ENCODE assay signal across 15 cellular contexts in the genomic region with DNA sequence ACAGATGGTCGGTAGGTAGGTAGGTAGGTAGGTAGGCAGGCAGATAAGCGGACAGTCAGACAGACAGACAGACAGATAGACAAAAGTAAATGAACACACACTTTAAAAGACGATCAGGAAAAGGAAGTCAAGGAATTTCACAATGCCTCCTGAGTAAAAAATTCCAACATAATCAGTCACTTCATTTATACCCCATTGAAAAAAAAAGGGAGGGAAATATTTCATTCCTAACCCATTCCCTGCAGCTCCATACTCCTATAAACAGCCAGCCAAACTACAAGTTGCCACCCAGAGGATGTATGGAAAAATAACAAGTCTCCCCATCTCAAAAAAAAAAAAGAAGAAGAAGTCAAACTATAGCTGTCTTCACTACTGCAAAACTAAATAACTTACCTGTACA. TPM values are rescaled to one million over a fixed set of nuclear protein-coding genes. Genes with fewer than 3 reads are reported as not detected.
DNase-seq lines count a peak whose midpoint lies in the region; ATAC-seq and TF ChIP-seq lines count a peak whose summit lies in the region.
"Had no signal": no experiment of that assay in that cellular context is flagged by ENCODE, and none has a peak within 500 bp of the region (broad histone marks: within the 10 kb centered on the region; RNA-seq: fewer than 3 reads in every experiment).

No MANE protein-coding gene starts in this region.

- no peak overlapping the region for H3K4me3 Mint-ChIP-seq in activated naive CD4-positive, alpha-beta T cell treated with anti-CD3 and anti-CD28 coated beads, Interleukin-2, amount 50 U/mL, for 24 hours
- no peak overlapping the region for H3K4me3 Mint-ChIP-seq in activated naive CD4-positive, alpha-beta T cell treated with anti-CD3 and anti-CD28 coated beads, Interleukin-2, amount 10 ng/mL, durations not matched to agents 7 days and 5 days
- no peak overlapping the region for H3K4me3 Mint-ChIP-seq in stimulated activated naive CD8-positive, alpha-beta T cell treated with anti-CD3 and anti-CD28 coated beads, Interleukin-15, amount 100 ng/mL, for 72 hours
- H3K4me3 Mint-ChIP-seq: endodermal cell had no signal

- peak overlapping the region; percentile 30 for H3K27ac Mint-ChIP-seq in activated naive CD4-positive, alpha-beta T cell treated with anti-CD3 and anti-CD28 coated beads, Interleukin-2, amount 50 U/mL, for 24 hours
- no peak overlapping the region for H3K27ac Mint-ChIP-seq in activated naive CD4-positive, alpha-beta T cell treated with anti-CD3 and anti-CD28 coated beads, Interleukin-2, amount 10 ng/mL, durations not matched to agents 7 days and 5 days
- no peak overlapping the region for H3K27ac Mint-ChIP-seq in stimulated activated naive CD8-positive, alpha-beta T cell treated with anti-CD3 and anti-CD28 coated beads, Interleukin-15, amount 100 ng/mL, for 72 hours
- H3K27ac Mint-ChIP-seq: endodermal cell, progenitor cell of endocrine pancreas had no signal

- H3K4me1 Mint-ChIP-seq in activated naive CD4-positive, alpha-beta T cell treated with anti-CD3 and anti-CD28 coated beads, Interleukin-2, amount 50 U/mL, for 24 hours, result peaks cover 29% of the 10 kb centered on the region
- no peaks in the 10 kb centered on the region for H3K4me1 Mint-ChIP-seq in activated naive CD4-positive, alpha-beta T cell treated with anti-CD3 and anti-CD28 coated beads, Interleukin-2, amount 10 ng/mL, durations not matched to agents 7 days and 5 days
- H3K4me1 Mint-ChIP-seq in stimulated activated naive CD8-positive, alpha-beta T cell treated with anti-CD3 and anti-CD28 coated beads, Interleukin-15, amount 100 ng/mL, for 72 hours, result peaks cover 13% of the 10 kb centered on the region
- H3K4me1 Mint-ChIP-seq: endodermal cell had no signal

- no peak for ATAC-seq in stimulated activated naive CD8-positive, alpha-beta T cell treated with anti-CD3 and anti-CD28 coated beads, Interleukin-15, amount 100 ng/mL, for 72 hours
- no peak for ATAC-seq in HG03159 (IDR thresholded peaks at IDR 0.05; ENCODE audit: unreplicated experiment)
- ATAC-seq: K562 had no signal

- H3K27me3 Mint-ChIP-seq in activated naive CD4-positive, alpha-beta T cell treated with anti-CD3 and anti-CD28 coated beads, Interleukin-2, amount 50 U/mL, for 24 hours, result no peaks in the 10 kb centered on the region
- H3K27me3 Mint-ChIP-seq in activated naive CD4-positive, alpha-beta T cell treated with anti-CD3 and anti-CD28 coated beads, Interleukin-2, amount 10 ng/mL, durations not matched to agents 7 days and 5 days, result no peaks in the 10 kb centered on the region
- no peaks in the 10 kb centered on the region for H3K27me3 Mint-ChIP-seq in stimulated activated naive CD8-positive, alpha-beta T cell treated with anti-CD3 and anti-CD28 coated beads, Interleukin-15, amount 100 ng/mL, for 72 hours
- H3K27me3 Mint-ChIP-seq: progenitor cell of endocrine pancreas had no signal

- no peak for DNase-seq in activated naive CD4-positive, alpha-beta T cell treated with anti-CD3 and anti-CD28 coated beads, Interleukin-2, amount 10 ng/mL, durations not matched to agents 7 days and 5 days
- DNase-seq in SK-MEL-5 (ENCODE audit: low read depth, low spot score) (peak; percentile 42), fibroblast of pulmonary artery (ENCODE audit: low read depth) (peak; percentile 63), stromal cell of bone marrow (ENCODE audit: low read depth) (peak; percentile 3), GOT3 (lab: John Stamatoyannopoulos, UW) (no peak)
- DNase-seq in stimulated activated naive CD8-positive, alpha-beta T cell treated with anti-CD3 and anti-CD28 coated beads, Interleukin-15, amount 100 ng/mL, for 72 hours, result no peak
- DNase-seq: anterior cingulate cortex; endodermal cell; NCI-H1436; NCI-H526; stimulated activated CD4-positive, alpha-beta T cell treated with anti-CD3 and anti-CD28 coated beads, Interleukin-2, amount 100 ng/mL, for 24 hours had no signal

- H3K36me3 Mint-ChIP-seq in activated naive CD4-positive, alpha-beta T cell treated with anti-CD3 and anti-CD28 coated beads, Interleukin-2, amount 50 U/mL, for 24 hours, result peaks cover 16% of the 10 kb centered on the region
- H3K36me3 Mint-ChIP-seq in activated naive CD4-positive, alpha-beta T cell treated with anti-CD3 and anti-CD28 coated beads, Interleukin-2, amount 10 ng/mL, durations not matched to agents 7 days and 5 days, result peaks cover 27% of the 10 kb centered on the region

- H3K9me3 Mint-ChIP-seq in activated naive CD4-positive, alpha-beta T cell treated with anti-CD3 and anti-CD28 coated beads, Interleukin-2, amount 50 U/mL, for 24 hours, result no peaks in the 10 kb centered on the region
- H3K9me3 Mint-ChIP-seq in activated naive CD4-positive, alpha-beta T cell treated with anti-CD3 and anti-CD28 coated beads, Interleukin-2, amount 10 ng/mL, durations not matched to agents 7 days and 5 days, result no peaks in the 10 kb centered on the region
- H3K9me3 Mint-ChIP-seq in stimulated activated naive CD8-positive, alpha-beta T cell treated with anti-CD3 and anti-CD28 coated beads, Interleukin-15, amount 100 ng/mL, for 72 hours, result no peaks in the 10 kb centered on the region
- H3K9me3 Mint-ChIP-seq: endodermal cell had no signal

- no peak overlapping the region for H3K4me3 ChIP-seq in fibroblast of pulmonary artery (replicated peaks; ENCODE audit: low read depth, low read length)
- H3K4me3 ChIP-seq: K562 had no signal

- TF ChIP-seq CTCF in fibroblast of pulmonary artery (IDR thresholded peaks at IDR 0.05; ENCODE audit: low read length, missing control alignments), result no peak

- CTCF ChIA-PET in activated naive CD4-positive, alpha-beta T cell treated with anti-CD3 and anti-CD28 coated beads, Interleukin-2, amount 10 ng/mL, durations not matched to agents 7 days and 5 days (lab: Charles Lee), result interaction anchor here (0.6 to 0.7 kb wide), 2 partner anchors 19 to 1384 kb away, joined by 3 to 4 read pairs; no protein-coding TSS in a partner anchor

- in situ Hi-C loops in SK-MEL-5 (cut with HindIII; ENCODE audit: low pct_unique_long_range_greater_than_20kb, low sequenced_read_pairs), result no loop called here

RNA-seq across cellular contexts. Expression of gene ZZZ3, which starts 43.4 kb away (rescaled TPM):
- total RNA-seq in SK-MEL-5 (2014; rRNA removed; shearing (Covaris generic)), result 100 and 105 TPM in 2 replicates
- 25.5 and 42.2 TPM in 2 replicates for polyA plus RNA-seq in SK-MEL-5 (2015; cell fraction: cytosol; rRNA removed)
- polyA plus RNA-seq in SK-MEL-5 (2015; cell fraction: nucleus; rRNA removed), result 58.1 and 61.3 TPM in 2 replicates

Comparison
In these comparisons a context has a peak if more than half of its experiments do, and no peak if none do; other contexts are left out.
1. DNase-seq: peak in SK-MEL-5 (single experiment), fibroblast of pulmonary artery (single experiment) and stromal cell of bone marrow (single experiment); none in activated naive CD4-positive, alpha-beta T cell treated with anti-CD3 and anti-CD28 coated beads, Interleukin-2, amount 10 ng/mL, durations not matched to agents 7 days and 5 days (single experiment), stimulated activated naive CD8-positive, alpha-beta T cell treated with anti-CD3 and anti-CD28 coated beads, Interleukin-15, amount 100 ng/mL, for 72 hours (0 of 2) and GOT3 (single experiment).